In the genomic region with DNA sequence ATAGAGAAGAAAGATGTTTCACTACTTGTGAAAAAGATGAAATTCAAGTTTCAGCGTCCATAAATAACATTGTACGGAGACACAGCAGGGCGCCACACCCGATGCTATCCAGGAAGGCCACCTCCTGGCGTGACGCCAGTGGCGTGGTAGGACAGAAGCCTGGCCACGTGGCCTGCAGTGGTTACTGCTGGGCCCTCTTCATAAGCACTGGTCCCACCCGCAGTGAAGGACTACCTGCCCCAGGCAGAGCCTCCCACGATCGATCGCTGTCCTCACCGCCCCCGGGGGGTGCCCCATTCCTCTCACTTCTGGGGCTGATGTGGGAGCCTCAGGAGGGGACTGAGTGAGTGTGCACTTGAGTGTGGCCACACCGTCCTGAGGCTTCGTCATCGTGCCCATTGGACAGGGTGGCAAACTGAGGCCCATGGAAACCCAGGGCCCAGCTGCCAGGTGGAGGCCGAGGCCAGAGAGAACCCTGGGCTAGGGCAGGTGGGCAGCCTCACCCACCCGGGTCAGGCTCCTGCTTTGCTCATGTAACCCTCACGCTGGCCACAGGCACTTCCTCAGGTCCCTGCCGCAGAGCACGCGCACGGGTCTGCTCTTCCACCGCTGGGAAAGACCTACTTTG, we compare ENCODE assay signal across 1 cellular context.
TF ChIP-seq lines count a peak whose summit lies in the region.

No MANE protein-coding gene starts in this region.

TF ChIP-seq in SK-N-SH, 30 proteins besides CTCF, POLR2A, EP300 and RAD21 (continued from another document):
- TF ChIP-seq, protein P1, sequence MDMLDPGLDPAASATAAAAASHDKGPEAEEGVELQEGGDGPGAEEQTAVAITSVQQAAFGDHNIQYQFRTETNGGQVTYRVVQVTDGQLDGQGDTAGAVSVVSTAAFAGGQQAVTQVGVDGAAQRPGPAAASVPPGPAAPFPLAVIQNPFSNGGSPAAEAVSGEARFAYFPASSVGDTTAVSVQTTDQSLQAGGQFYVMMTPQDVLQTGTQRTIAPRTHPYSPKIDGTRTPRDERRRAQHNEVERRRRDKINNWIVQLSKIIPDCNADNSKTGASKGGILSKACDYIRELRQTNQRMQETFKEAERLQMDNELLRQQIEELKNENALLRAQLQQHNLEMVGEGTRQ (IDR thresholded peaks at IDR 0.05; ENCODE audit: borderline replicate concordance, low read depth, low read length), result no peak
- TF ChIP-seq MEF2A (IDR thresholded peaks at IDR 0.05; ENCODE audit: borderline replicate concordance, low read depth), result no peak
- no peak for TF ChIP-seq GABPA (IDR thresholded peaks at IDR 0.05; ENCODE audit: low read depth)
- no peak for TF ChIP-seq CHD2 (IDR thresholded peaks at IDR 0.05; ENCODE audit: low read length, partially characterized antibody)
- TF ChIP-seq RCOR1 (IDR thresholded peaks at IDR 0.05; ENCODE audit: low read length), result no peak
- TF ChIP-seq ELF1 (IDR thresholded peaks at IDR 0.05), result no peak
- TF ChIP-seq, protein P2, sequence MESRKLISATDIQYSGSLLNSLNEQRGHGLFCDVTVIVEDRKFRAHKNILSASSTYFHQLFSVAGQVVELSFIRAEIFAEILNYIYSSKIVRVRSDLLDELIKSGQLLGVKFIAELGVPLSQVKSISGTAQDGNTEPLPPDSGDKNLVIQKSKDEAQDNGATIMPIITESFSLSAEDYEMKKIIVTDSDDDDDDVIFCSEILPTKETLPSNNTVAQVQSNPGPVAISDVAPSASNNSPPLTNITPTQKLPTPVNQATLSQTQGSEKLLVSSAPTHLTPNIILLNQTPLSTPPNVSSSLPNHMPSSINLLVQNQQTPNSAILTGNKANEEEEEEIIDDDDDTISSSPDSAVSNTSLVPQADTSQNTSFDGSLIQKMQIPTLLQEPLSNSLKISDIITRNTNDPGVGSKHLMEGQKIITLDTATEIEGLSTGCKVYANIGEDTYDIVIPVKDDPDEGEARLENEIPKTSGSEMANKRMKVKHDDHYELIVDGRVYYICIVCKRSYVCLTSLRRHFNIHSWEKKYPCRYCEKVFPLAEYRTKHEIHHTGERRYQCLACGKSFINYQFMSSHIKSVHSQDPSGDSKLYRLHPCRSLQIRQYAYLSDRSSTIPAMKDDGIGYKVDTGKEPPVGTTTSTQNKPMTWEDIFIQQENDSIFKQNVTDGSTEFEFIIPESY (IDR thresholded peaks at IDR 0.05; ENCODE audit: borderline replicate concordance, low read depth), result no peak
- TF ChIP-seq, protein P3, sequence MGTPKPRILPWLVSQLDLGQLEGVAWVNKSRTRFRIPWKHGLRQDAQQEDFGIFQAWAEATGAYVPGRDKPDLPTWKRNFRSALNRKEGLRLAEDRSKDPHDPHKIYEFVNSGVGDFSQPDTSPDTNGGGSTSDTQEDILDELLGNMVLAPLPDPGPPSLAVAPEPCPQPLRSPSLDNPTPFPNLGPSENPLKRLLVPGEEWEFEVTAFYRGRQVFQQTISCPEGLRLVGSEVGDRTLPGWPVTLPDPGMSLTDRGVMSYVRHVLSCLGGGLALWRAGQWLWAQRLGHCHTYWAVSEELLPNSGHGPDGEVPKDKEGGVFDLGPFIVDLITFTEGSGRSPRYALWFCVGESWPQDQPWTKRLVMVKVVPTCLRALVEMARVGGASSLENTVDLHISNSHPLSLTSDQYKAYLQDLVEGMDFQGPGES (IDR thresholded peaks at IDR 0.05; ENCODE audit: low read depth, low read length), result no peak
- TF ChIP-seq YY1 (IDR thresholded peaks at IDR 0.05; ENCODE audit: low read depth), result no peak
